In the genomic region with DNA sequence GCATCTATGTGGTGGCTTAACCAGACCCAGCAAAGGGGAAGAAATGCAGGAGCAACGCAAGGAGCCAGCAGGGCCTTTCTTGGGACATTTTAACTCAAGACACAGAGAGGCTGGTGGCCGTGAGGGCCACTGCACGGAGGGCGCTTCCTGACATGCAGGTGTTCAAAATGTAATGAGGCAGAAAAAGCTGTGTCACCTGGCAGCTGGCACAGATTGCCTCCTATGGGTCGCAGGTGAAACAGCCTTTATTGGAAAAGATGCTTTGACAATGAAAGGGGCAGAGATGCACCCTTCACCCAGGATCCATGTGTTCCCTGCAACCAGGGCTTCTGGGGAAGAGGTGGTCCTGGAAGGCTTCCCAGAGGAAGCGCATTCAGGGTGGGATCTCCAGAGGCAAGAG, we compare ENCODE assay signal across 26 cellular contexts.
DNase-seq lines count a peak whose midpoint lies in the region; ATAC-seq and TF ChIP-seq lines count a peak whose summit lies in the region.
"Had no signal": no experiment of that assay in that cellular context is flagged by ENCODE, and none has a peak within 500 bp of the region (broad histone marks: within the 10 kb centered on the region; RNA-seq: fewer than 3 reads in every experiment).

No MANE protein-coding gene starts in this region.

- no peak overlapping the region for H3K9ac ChIP-seq in BLaER1
- H3K9ac ChIP-seq: KMS-11 had no signal

- H3K36me3 ChIP-seq in BLaER1, result peaks cover 86% of the 10 kb centered on the region
- H3K36me3 ChIP-seq: breast epithelium, right atrium auricular region, SJSA1 had no signal

- H3K27me3 ChIP-seq in BLaER1, result no peaks in the 10 kb centered on the region
- H3K27me3 ChIP-seq: breast epithelium, right atrium auricular region, SJSA1 had no signal

- intact Hi-C loops in left ventricle myocardium superior (cut with micrococcal nuclease), result no loop called here

- no peak overlapping the region for H3K4me3 ChIP-seq in BLaER1
- H3K4me3 ChIP-seq: breast epithelium, right atrium auricular region, SJSA1, smooth muscle cell had no signal

- no peak for ATAC-seq in activated T-helper 17 cell treated with anti-CD3 and anti-CD28 coated beads, Interleukin-2, amount 50 U/mL, for 72 hours (replicated peaks)
- ATAC-seq in left ventricle myocardium superior, result no peak
- no peak for ATAC-seq in effector memory CD8-positive, alpha-beta T cell (replicated peaks)
- ATAC-seq in GM19395 (IDR thresholded peaks at IDR 0.05; ENCODE audit: unreplicated experiment), result no peak
- ATAC-seq: activated CD4-positive, CD25-positive, alpha-beta regulatory T cell treated with anti-CD3 and anti-CD28 coated beads, Interleukin-2, amount 50 U/mL, for 24 hours; T-cell had no signal

- H3K4me3 Mint-ChIP-seq in activated T-helper 17 cell treated with anti-CD3 and anti-CD28 coated beads, Interleukin-2, amount 50 U/mL, for 72 hours, result no peak overlapping the region
- H3K4me3 Mint-ChIP-seq in effector memory CD8-positive, alpha-beta T cell, result no peak overlapping the region
- H3K4me3 Mint-ChIP-seq: activated naive CD4-positive, alpha-beta T cell treated with anti-CD3 and anti-CD28 coated beads, Interleukin-2, amount 10 ng/mL, durations not matched to agents 7 days and 5 days; activated T-helper 1 cell treated with anti-CD3 and anti-CD28 coated beads, Interleukin-12 subunit alpha, Interleukin-12 subunit beta, Interleukin-2, Interleukin-4 antibody, amounts not matched to agents 30 ng/mL and 10 ng/mL and 1 ng/mL, durations not matched to agents 14 hours and 24 hours and 36 hours; memory B cell; neural crest cell; T-cell had no signal

- H3K4me2 ChIP-seq in BLaER1, result peak overlapping the region; percentile 76
- H3K4me2 ChIP-seq: KMS-11, smooth muscle cell had no signal

- no peaks in the 10 kb centered on the region for H3K36me3 Mint-ChIP-seq in activated T-helper 17 cell treated with anti-CD3 and anti-CD28 coated beads, Interleukin-2, amount 50 U/mL, for 72 hours (ENCODE audit: low read depth)
- peaks cover 3% of the 10 kb centered on the region for H3K36me3 Mint-ChIP-seq in effector memory CD8-positive, alpha-beta T cell (ENCODE audit: insufficient read depth)

- H3K9me3 ChIP-seq in BLaER1, result no peaks in the 10 kb centered on the region
- H3K9me3 ChIP-seq: breast epithelium, right atrium auricular region, SJSA1 had no signal

- no peaks in the 10 kb centered on the region for H3K9me3 Mint-ChIP-seq in activated T-helper 17 cell treated with anti-CD3 and anti-CD28 coated beads, Interleukin-2, amount 50 U/mL, for 72 hours
- no peaks in the 10 kb centered on the region for H3K9me3 Mint-ChIP-seq in effector memory CD8-positive, alpha-beta T cell
- H3K9me3 Mint-ChIP-seq: activated naive CD4-positive, alpha-beta T cell treated with anti-CD3 and anti-CD28 coated beads, Interleukin-2, amount 10 ng/mL, durations not matched to agents 7 days and 5 days; activated T-helper 1 cell treated with anti-CD3 and anti-CD28 coated beads, Interleukin-12 subunit alpha, Interleukin-12 subunit beta, Interleukin-2, Interleukin-4 antibody, amounts not matched to agents 30 ng/mL and 10 ng/mL and 1 ng/mL, durations not matched to agents 14 hours and 24 hours and 36 hours; memory B cell; neural crest cell; T-cell had no signal

- H3K4me1 ChIP-seq in BLaER1, result peaks cover 66% of the 10 kb centered on the region
- H3K4me1 ChIP-seq: breast epithelium, right atrium auricular region, SJSA1 had no signal

- H3K27ac ChIP-seq in BLaER1, result peak overlapping the region; percentile 47; the same call in 1 of the 2 replicates
- H3K27ac ChIP-seq: breast epithelium, KMS-11, right atrium auricular region, SJSA1 had no signal

- H4K20me1 ChIP-seq in BLaER1, result peaks cover 100% of the 10 kb centered on the region

- TF ChIP-seq CTCF in GM12873 (IDR thresholded peaks at IDR 0.05; ENCODE audit: insufficient read depth, low read depth, low read length, missing control alignments), result peak; percentile 31

- H3K4me1 Mint-ChIP-seq in activated T-helper 17 cell treated with anti-CD3 and anti-CD28 coated beads, Interleukin-2, amount 50 U/mL, for 72 hours, result peaks cover 10% of the 10 kb centered on the region
- H3K4me1 Mint-ChIP-seq in effector memory CD8-positive, alpha-beta T cell (ENCODE audit: low read depth in 2 of 2), result peaks cover 19 to 31% of the 10 kb centered on the region in 2 donors
- H3K4me1 Mint-ChIP-seq: activated naive CD4-positive, alpha-beta T cell treated with anti-CD3 and anti-CD28 coated beads, Interleukin-2, amount 10 ng/mL, durations not matched to agents 7 days and 5 days had no signal

- no peaks in the 10 kb centered on the region for H3K27me3 Mint-ChIP-seq in activated T-helper 17 cell treated with anti-CD3 and anti-CD28 coated beads, Interleukin-2, amount 50 U/mL, for 72 hours
- H3K27me3 Mint-ChIP-seq in effector memory CD8-positive, alpha-beta T cell, result no peaks in the 10 kb centered on the region
- H3K27me3 Mint-ChIP-seq: activated naive CD4-positive, alpha-beta T cell treated with anti-CD3 and anti-CD28 coated beads, Interleukin-2, amount 10 ng/mL, durations not matched to agents 7 days and 5 days; memory B cell; T-cell had no signal

- H3K27ac Mint-ChIP-seq in activated T-helper 17 cell treated with anti-CD3 and anti-CD28 coated beads, Interleukin-2, amount 50 U/mL, for 72 hours, result peak overlapping the region; percentile 18
- H3K27ac Mint-ChIP-seq in effector memory CD8-positive, alpha-beta T cell, result no peak overlapping the region
- H3K27ac Mint-ChIP-seq: activated naive CD4-positive, alpha-beta T cell treated with anti-CD3 and anti-CD28 coated beads, Interleukin-2, amount 10 ng/mL, durations not matched to agents 7 days and 5 days; activated T-helper 1 cell treated with anti-CD3 and anti-CD28 coated beads, Interleukin-12 subunit alpha, Interleukin-12 subunit beta, Interleukin-2, Interleukin-4 antibody, amounts not matched to agents 30 ng/mL and 10 ng/mL and 1 ng/mL, durations not matched to agents 14 hours and 24 hours and 36 hours; memory B cell; T-cell had no signal

- peak; percentile 15 for DNase-seq in NCI-H345 treated with DMSO at 0.1 percent for 48 hours (lab: John Stamatoyannopoulos, UW; ENCODE audit: unreplicated experiment)
- no peak for DNase-seq in left ventricle myocardium superior
- no peak for DNase-seq in D341Med (ENCODE audit: low spot score)
- DNase-seq in effector memory CD8-positive, alpha-beta T cell, result no peak
- DNase-seq: activated CD4-positive, alpha-beta T cell treated with anti-CD3 and anti-CD28 coated beads, Interleukin-2, amount 50 U/mL, for 48 hours; activated naive CD4-positive, alpha-beta T cell treated with anti-CD3 and anti-CD28 coated beads, Interleukin-2, amount 10 ng/mL, durations not matched to agents 7 days and 5 days; COR-L47; effector CD4-positive, alpha-beta T cell; kidney glomerular epithelial cell; NCI-H1417 treated with DMSO at 0.1 percent for 48 hours; NCI-H526; stimulated activated CD4-positive, alpha-beta T cell treated with anti-CD3 and anti-CD28 coated beads, Interleukin-1b, Interleukin-23, amount 100 ng/mL, for 48 hours; T-cell had no signal
